8 cellular contexts compared by ENCODE assay signal in the genomic region with DNA sequence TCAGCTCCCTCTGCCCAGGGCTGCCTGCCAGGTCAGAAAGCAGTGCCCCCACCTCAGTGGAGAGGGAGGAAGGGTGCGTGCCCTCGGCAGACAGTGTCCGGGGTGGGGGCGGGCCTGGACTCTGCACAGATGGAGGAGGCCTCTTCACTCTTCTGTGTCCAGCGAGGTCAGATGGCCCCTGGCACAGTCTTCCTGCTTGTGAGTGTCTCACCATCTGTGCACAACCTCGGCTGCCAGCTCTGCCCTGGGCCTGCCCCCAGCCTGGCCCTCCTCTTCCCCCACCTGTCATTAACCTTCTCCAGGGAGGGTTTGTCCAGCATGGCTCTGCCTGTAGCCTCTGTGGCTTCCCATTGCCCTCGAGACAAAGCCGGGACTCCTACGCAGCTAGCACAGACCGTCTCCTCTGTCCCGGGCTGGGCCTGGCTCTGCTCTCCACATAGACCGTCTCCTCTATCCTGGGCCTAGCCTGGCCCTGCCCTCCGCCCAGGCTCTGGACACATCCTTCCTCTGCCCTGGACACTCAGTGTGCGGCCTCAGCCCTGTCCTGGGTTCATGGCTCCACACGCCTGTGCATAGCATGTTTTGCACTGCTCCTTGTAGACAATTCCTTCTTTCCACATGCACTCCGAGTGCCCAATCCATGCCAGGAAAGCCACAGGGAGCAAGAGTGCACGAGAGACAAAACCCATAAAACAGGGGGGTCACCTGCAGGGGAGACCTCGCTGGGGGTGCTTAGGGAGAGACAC.
DNase-seq lines count a peak whose midpoint lies in the region; ATAC-seq, FAIRE-seq and TF ChIP-seq lines count a peak whose summit lies in the region.
"Not testable (repeated sequence)": the region's sequence is repeated elsewhere in the genome, so short reads cannot be mapped to it uniquely, and the experiment has no call there.

No MANE protein-coding gene starts in this region.

- 34% methylated on average over 12 of the region's 18 CpGs for WGBS in K562 (ENCODE audit: insufficient coverage, low coverage, missing lambda C conversion rate)
- WGBS in HepG2 (ENCODE audit: low lambda C conversion rate) = 33% methylated on average over 7 of the region's 18 CpGs

- POLR2A ChIA-PET in Panc1 (lab: Charles Lee); K562 (lab: Yijun Ruan, JAX); HepG2 (lab: Yijun Ruan, JAX): not testable (repeated sequence)

- H3K27ac ChIP-seq in Panc1 (ENCODE audit: low read length); K562 (ENCODE audit: extremely low read depth, low read depth, low read length); HepG2 (ENCODE audit: extremely low read length, insufficient read depth, low read length); upper lobe of right lung: not testable (repeated sequence)

- TF ChIP-seq POLR2A in K562 (conservative IDR thresholded peaks at IDR 0.05); HepG2 (IDR thresholded peaks at IDR 0.05; ENCODE audit: insufficient read depth in 1 of 2, low read depth in 2 of 2, low read length in 2 of 2): not testable (repeated sequence)

- not testable (repeated sequence) for H2AFZ ChIP-seq in K562 (ENCODE audit: low read depth, low read length); HepG2 (ENCODE audit: low read length)

- not testable (repeated sequence) for H3K4me3 Mint-ChIP-seq in stimulated activated naive CD8-positive, alpha-beta T cell treated with anti-CD3 and anti-CD28 coated beads, Interleukin-15, amount 100 ng/mL, for 72 hours

- TF ChIP-seq EP300 in K562 (IDR thresholded peaks at IDR 0.05; ENCODE audit: low read length); HepG2 (IDR thresholded peaks at IDR 0.05; ENCODE audit: low read depth in 2 of 2, low read length in 2 of 2); HepG2 (CRISPR knock-in tag; IDR thresholded peaks at IDR 0.05; ENCODE audit: borderline replicate concordance): not testable (repeated sequence)

- not testable (repeated sequence) for H4K20me1 ChIP-seq in K562 (replicated peaks; ENCODE audit: control insufficient read depth, insufficient read depth, low read length); HepG2 (ENCODE audit: insufficient read depth, low read length)

- H3K9me3 Mint-ChIP-seq in stimulated activated naive CD8-positive, alpha-beta T cell treated with anti-CD3 and anti-CD28 coated beads, Interleukin-15, amount 100 ng/mL, for 72 hours = peaks cover 31 to 63% of the 10 kb centered on the region in 2 donors

- intact Hi-C loops in Panc1 (cut with micrococcal nuclease; ENCODE audit: unreplicated experiment); K562 (cut with micrococcal nuclease); HepG2 (cut with micrococcal nuclease; ENCODE audit: unreplicated experiment); mucosa of descending colon (cut with DNase I, micrococcal nuclease); posterior vena cava (cut with DNase I); upper lobe of right lung (cut with DNase I): not testable (repeated sequence)

- H3K4me3 ChIP-seq in Panc1 (ENCODE audit: low read depth in 2 of 2, low read length in 2 of 2); K562; HepG2 (replicated peaks in 1 of 3; ENCODE audit: insufficient read depth in 1 of 3, low read depth in 2 of 3, low read length in 3 of 3); mucosa of descending colon; upper lobe of right lung: not testable (repeated sequence)

- not testable (repeated sequence) for H3K36me3 ChIP-seq in Panc1 (ENCODE audit: control insufficient read depth, insufficient read depth, low read length); K562 (ENCODE audit: control insufficient read depth, insufficient read depth, low read length); HepG2 (replicated peaks in 1 of 2; ENCODE audit: control insufficient read depth in 1 of 2, insufficient read depth in 2 of 2, low read length in 2 of 2); mucosa of descending colon (ENCODE audit: low read depth); upper lobe of right lung

- TF ChIP-seq CTCF in Panc1 (IDR thresholded peaks at IDR 0.05); K562 (IDR thresholded peaks at IDR 0.05 in 2 of 3, conservative IDR thresholded peaks at IDR 0.05 in 1 of 3; ENCODE audit: insufficient read depth in 2 of 3, low read depth in 1 of 3, low read length in 3 of 3); HepG2 (CRISPR knock-in tag; IDR thresholded peaks at IDR 0.05); mucosa of descending colon (IDR thresholded peaks at IDR 0.05); upper lobe of right lung (IDR thresholded peaks at IDR 0.05): not testable (repeated sequence)

- peak; percentile 90 for DNase-seq in G401 (ENCODE audit: low spot score)
- not testable (repeated sequence) for DNase-seq in Panc1 (ENCODE audit: low read depth, low spot score); K562 (ENCODE audit: extremely low read depth in 1 of 4, low spot score in 3 of 4); HepG2 (ENCODE audit: low spot score); mucosa of descending colon; stimulated activated naive CD8-positive, alpha-beta T cell treated with anti-CD3 and anti-CD28 coated beads, Interleukin-15, amount 100 ng/mL, for 72 hours
- DNase-seq in posterior vena cava (ENCODE audit: low spot score) = peak; percentile 68
- peak; percentile 47 for DNase-seq in upper lobe of right lung

- not testable (repeated sequence) for H3K27me3 Mint-ChIP-seq in stimulated activated naive CD8-positive, alpha-beta T cell treated with anti-CD3 and anti-CD28 coated beads, Interleukin-15, amount 100 ng/mL, for 72 hours

- TF ChIP-seq RAD21 in K562 (CRISPR knock-in tag; conservative IDR thresholded peaks at IDR 0.05 in 1 of 2, IDR thresholded peaks at IDR 0.05 in 1 of 2); HepG2 (CRISPR knock-in tag; IDR thresholded peaks at IDR 0.05): not testable (repeated sequence)

- not testable (repeated sequence) for H3K27ac Mint-ChIP-seq in stimulated activated naive CD8-positive, alpha-beta T cell treated with anti-CD3 and anti-CD28 coated beads, Interleukin-15, amount 100 ng/mL, for 72 hours

- FAIRE-seq in K562 (lab: Jason Lieb, UNC); HepG2 (lab: Jason Lieb, UNC): not testable (repeated sequence)

- CTCF ChIA-PET in Panc1 (lab: Charles Lee); K562 (lab: Yijun Ruan, JAX; ENCODE audit: low intra/inter-chr PET ratio); HepG2 (lab: Yijun Ruan, JAX; ENCODE audit: low intra/inter-chr PET ratio, low total read pairs): not testable (repeated sequence)

- H3K9me1 ChIP-seq in K562 (ENCODE audit: control insufficient read depth, insufficient read depth, low read length) = not testable (repeated sequence)

- H3K9me3 ChIP-seq in Panc1 (ENCODE audit: control insufficient read depth, insufficient read depth, low read depth, low read length); K562 (replicated peaks; ENCODE audit: control insufficient read depth, insufficient read depth, low read depth, low read length); HepG2 (ENCODE audit: low read length); upper lobe of right lung: not testable (repeated sequence)
- H3K9me3 ChIP-seq in mucosa of descending colon = peaks cover 47% of the 10 kb centered on the region

- H3K79me2 ChIP-seq in K562 (ENCODE audit: control insufficient read depth, insufficient read depth, low read length); HepG2 (ENCODE audit: insufficient read depth, low read length): not testable (repeated sequence)

- not testable (repeated sequence) for H3K4me1 ChIP-seq in Panc1 (ENCODE audit: control insufficient read depth, insufficient read depth, low read length); K562 (replicated peaks in 1 of 2; ENCODE audit: control insufficient read depth in 2 of 2, insufficient read depth in 2 of 2, low read length in 2 of 2); HepG2 (ENCODE audit: insufficient read depth, low read length); mucosa of descending colon (ENCODE audit: low read depth); upper lobe of right lung

- not testable (repeated sequence) for H3K4me1 Mint-ChIP-seq in stimulated activated naive CD8-positive, alpha-beta T cell treated with anti-CD3 and anti-CD28 coated beads, Interleukin-15, amount 100 ng/mL, for 72 hours

- H3K27me3 ChIP-seq in Panc1 (ENCODE audit: control insufficient read depth, insufficient read depth, low read length); K562 (ENCODE audit: control insufficient read depth in 2 of 2, insufficient read depth in 2 of 2, low read length in 2 of 2); HepG2 (ENCODE audit: control insufficient read depth in 1 of 2, insufficient read depth in 2 of 2, low read length in 2 of 2); upper lobe of right lung: not testable (repeated sequence)

- not testable (repeated sequence) for H3K4me2 ChIP-seq in K562 (ENCODE audit: insufficient read depth, low read length); HepG2 (ENCODE audit: low read depth, low read length)

- in situ Hi-C loops in G401 (cut with HindIII; ENCODE audit: low sequenced_read_pairs); Panc1 (cut with HindIII; ENCODE audit: low pct_unique_long_range_greater_than_20kb, low sequenced_read_pairs); K562 (cut with MboI); HepG2 (cut with HindIII; ENCODE audit: extremely low pct_ligation_motif_present, low pct_unique_long_range_greater_than_20kb): not testable (repeated sequence)

- ATAC-seq in Panc1 (peak; percentile 45), K562 (peak; percentile 41), HepG2 (peak; percentile 55), mucosa of descending colon (peak; percentile 12), upper lobe of right lung (peak; percentile 19)
- peak; percentile 29 for ATAC-seq in stimulated activated naive CD8-positive, alpha-beta T cell treated with anti-CD3 and anti-CD28 coated beads, Interleukin-15, amount 100 ng/mL, for 72 hours

- H3K9ac ChIP-seq in K562 (ENCODE audit: insufficient read depth in 1 of 2, low read depth in 2 of 2, low read length in 2 of 2); HepG2 (ENCODE audit: insufficient read depth, low read depth, low read length): not testable (repeated sequence)

- not testable (repeated sequence) for BruUV-seq in Panc1 (replicated peaks; lab: Mats Ljungman, UMichigan); K562 (replicated peaks; lab: Mats Ljungman, UMichigan); HepG2 (replicated peaks; lab: Mats Ljungman, UMichigan)
